ENCODE assay signal across 16 cellular contexts in the genomic region with DNA sequence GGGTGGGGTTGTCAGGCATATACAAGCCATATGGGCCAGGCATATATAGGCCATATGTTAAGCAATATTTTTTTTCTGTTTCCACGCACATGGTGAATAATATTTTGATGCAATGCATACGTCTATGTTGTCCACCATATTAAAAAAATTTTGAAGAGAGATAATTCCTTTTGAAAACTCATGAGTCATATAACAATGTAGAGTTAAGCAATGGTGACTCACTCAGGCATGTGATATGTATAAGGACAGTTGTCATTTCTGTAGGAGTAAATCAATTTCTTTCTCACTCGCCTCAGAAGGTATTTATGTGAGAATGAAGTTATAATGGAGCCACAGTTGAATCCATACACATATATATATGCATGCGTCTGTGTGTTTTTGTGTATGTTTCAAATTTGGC.
DNase-seq lines count a peak whose midpoint lies in the region; ATAC-seq and TF ChIP-seq lines count a peak whose summit lies in the region.
"Had no signal": no experiment of that assay in that cellular context is flagged by ENCODE, and none has a peak within 500 bp of the region (broad histone marks: within the 10 kb centered on the region; RNA-seq: fewer than 3 reads in every experiment).

No MANE protein-coding gene starts in this region.

- H2BK120ac ChIP-seq in trophoblast cell (ENCODE audit: insufficient read depth, low read length, poor library complexity): no peak overlapping the region

- no peak overlapping the region for H2AK5ac ChIP-seq in trophoblast cell (ENCODE audit: low read length)

- H3K9me2 ChIP-seq in GM23338 (ENCODE audit: insufficient read depth) (no peaks in the 10 kb centered on the region), PC-3 (replicated peaks; ENCODE audit: low read length) (no peaks in the 10 kb centered on the region)

- H3K9ac ChIP-seq in PC-3 (ENCODE audit: low read length) (no peak overlapping the region), trophoblast cell (ENCODE audit: low read length) (no peak overlapping the region)
- H3K9ac ChIP-seq: BLaER1 treated with 17β-estradiol and CSF1 and Interleukin-3, amounts not matched to agents 10 nM and 100 nM had no signal

- POLR2A ChIA-PET in PC-3 (lab: Charles Lee; ENCODE audit: unreplicated experiment): no interaction called here

- H3K27me3 Mint-ChIP-seq in GM23338 (ENCODE audit: insufficient read depth, low read depth, poor library complexity): no peaks in the 10 kb centered on the region
- H3K27me3 Mint-ChIP-seq: activated CD8-positive, alpha-beta memory T cell treated with anti-CD3 and anti-CD28 coated beads, Interleukin-2, amount 10 ng/mL, durations not matched to agents 7 days and 5 days had no signal

- H3K4me1 ChIP-seq in GM23338 (ENCODE audit: insufficient read depth): peaks cover 15% of the 10 kb centered on the region
- peaks cover 7% of the 10 kb centered on the region for H3K4me1 ChIP-seq in PC-3 (ENCODE audit: insufficient read depth, low read length)
- no peaks in the 10 kb centered on the region for H3K4me1 ChIP-seq in trophoblast cell (ENCODE audit: control insufficient read depth in 1 of 2, insufficient read depth in 2 of 2, low read length in 2 of 2)
- no peaks in the 10 kb centered on the region for H3K4me1 ChIP-seq in Peyer's patch
- H3K4me1 ChIP-seq: right atrium auricular region had no signal

- H2AFZ ChIP-seq in GM23338 (no peak overlapping the region), PC-3 (ENCODE audit: low read length) (no peak overlapping the region), trophoblast cell (ENCODE audit: insufficient read depth, low read length, poor library complexity) (no peak overlapping the region)

- no peak for TF ChIP-seq CTCF in GM23338 (conservative IDR thresholded peaks at IDR 0.05; ENCODE audit: low read depth in 2 of 2)
- TF ChIP-seq CTCF in PC-3 (conservative IDR thresholded peaks at IDR 0.05; ENCODE audit: low read depth, low read length): no peak
- no peak for TF ChIP-seq CTCF in epithelial cell of esophagus (IDR thresholded peaks at IDR 0.05; ENCODE audit: insufficient read depth, low read depth, low read length, missing control alignments)
- TF ChIP-seq CTCF in Peyer's patch (IDR thresholded peaks at IDR 0.05): no peak

- no peak overlapping the region for H3K18ac ChIP-seq in trophoblast cell (ENCODE audit: low read length)

- no peak overlapping the region for H3K14ac ChIP-seq in trophoblast cell (ENCODE audit: low read length)

- H3K23ac ChIP-seq in trophoblast cell (ENCODE audit: low read length): no peak overlapping the region

- H3K27ac ChIP-seq in GM23338 (ENCODE audit: low read depth): no peak overlapping the region
- H3K27ac ChIP-seq in PC-3 (ENCODE audit: low read length): no peak overlapping the region
- H3K27ac ChIP-seq in trophoblast cell (ENCODE audit: low read depth, low read length): no peak overlapping the region
- H3K27ac ChIP-seq in Peyer's patch: no peak overlapping the region
- H3K27ac ChIP-seq: right atrium auricular region had no signal

- H4K91ac ChIP-seq in trophoblast cell (ENCODE audit: low read depth, low read length): no peak overlapping the region

- no peak overlapping the region for H2BK5ac ChIP-seq in trophoblast cell (ENCODE audit: low read depth, low read length, poor library complexity)

- H3K4me3 ChIP-seq in GM23338 (no peak overlapping the region), PC-3 (ENCODE audit: low read length) (no peak overlapping the region), epithelial cell of esophagus (ENCODE audit: low read length) (no peak overlapping the region), trophoblast cell (ENCODE audit: low read depth, low read length) (no peak overlapping the region), Peyer's patch (no peak overlapping the region)
- H3K4me3 ChIP-seq: BLaER1 treated with 17β-estradiol and CSF1 and Interleukin-3, amounts not matched to agents 10 nM and 100 nM; right atrium auricular region had no signal

- no peak for TF ChIP-seq POLR2A in Peyer's patch (IDR thresholded peaks at IDR 0.05)

- H4K20me1 ChIP-seq in GM23338 (replicated peaks; ENCODE audit: insufficient read depth) (no peaks in the 10 kb centered on the region), PC-3 (ENCODE audit: low read length) (no peaks in the 10 kb centered on the region)
- H4K20me1 ChIP-seq: BLaER1 treated with 17β-estradiol and CSF1 and Interleukin-3, amounts not matched to agents 10 nM and 100 nM had no signal

- no peaks in the 10 kb centered on the region for H3K79me1 ChIP-seq in trophoblast cell (ENCODE audit: low read length)

- ATAC-seq in GM23338: no peak
- peak; percentile 51 for ATAC-seq in PC-3
- ATAC-seq in HG02852 (IDR thresholded peaks at IDR 0.05; ENCODE audit: unreplicated experiment): no peak
- no peak for ATAC-seq in HG03175 (IDR thresholded peaks at IDR 0.05; ENCODE audit: unreplicated experiment)
- ATAC-seq: activated CD8-positive, alpha-beta memory T cell treated with anti-CD3 and anti-CD28 coated beads, Interleukin-2, amount 10 ng/mL, durations not matched to agents 7 days and 5 days had no signal

- H3K36me3 ChIP-seq in GM23338 (ENCODE audit: insufficient read depth) (no peaks in the 10 kb centered on the region), PC-3 (ENCODE audit: low read depth, low read length) (no peaks in the 10 kb centered on the region), trophoblast cell (ENCODE audit: control insufficient read depth in 1 of 2, insufficient read depth in 2 of 2, low read length in 2 of 2) (no peaks in the 10 kb centered on the region), Peyer's patch (no peaks in the 10 kb centered on the region)
- H3K36me3 ChIP-seq: right atrium auricular region had no signal

- H3K4me3 Mint-ChIP-seq in GM23338: no peak overlapping the region
- H3K4me3 Mint-ChIP-seq: activated CD8-positive, alpha-beta memory T cell treated with anti-CD3 and anti-CD28 coated beads, Interleukin-2, amount 10 ng/mL, durations not matched to agents 7 days and 5 days had no signal

- H3K36me3 Mint-ChIP-seq in GM23338 (ENCODE audit: low read depth): peaks cover 8% of the 10 kb centered on the region; the same call in 1 of the 3 replicates
- H3K36me3 Mint-ChIP-seq: activated CD8-positive, alpha-beta memory T cell treated with anti-CD3 and anti-CD28 coated beads, Interleukin-2, amount 10 ng/mL, durations not matched to agents 7 days and 5 days had no signal

- CTCF ChIA-PET in PC-3 (lab: Charles Lee): no interaction called here

- peaks cover 5% of the 10 kb centered on the region; the same call in 1 of the 3 replicates for H3K9me3 Mint-ChIP-seq in GM23338

- H3K27me3 ChIP-seq in GM23338 (ENCODE audit: insufficient read depth) (no peaks in the 10 kb centered on the region), PC-3 (ENCODE audit: low read length) (0 out of 2 replicates have a peak, but pooled peaks cover 3% of the 10 kb centered on the region), trophoblast cell (ENCODE audit: insufficient read depth, low read length) (no peaks in the 10 kb centered on the region), Peyer's patch (no peaks in the 10 kb centered on the region)
- H3K27me3 ChIP-seq: BLaER1 treated with 17β-estradiol and CSF1 and Interleukin-3, amounts not matched to agents 10 nM and 100 nM; right atrium auricular region had no signal

- intact Hi-C loops in PC-3 (cut with micrococcal nuclease): no loop called here

- H3K4ac ChIP-seq in trophoblast cell (ENCODE audit: low read depth, low read length): no peak overlapping the region

- H3K27ac Mint-ChIP-seq in GM23338: peak overlapping the region; percentile 90
- H3K27ac Mint-ChIP-seq: activated CD8-positive, alpha-beta memory T cell treated with anti-CD3 and anti-CD28 coated beads, Interleukin-2, amount 10 ng/mL, durations not matched to agents 7 days and 5 days had no signal

- no peak overlapping the region for H2BK12ac ChIP-seq in trophoblast cell (ENCODE audit: low read length)

- H3K4me1 Mint-ChIP-seq in GM23338: peaks cover 44% of the 10 kb centered on the region
- H3K4me1 Mint-ChIP-seq: activated CD8-positive, alpha-beta memory T cell treated with anti-CD3 and anti-CD28 coated beads, Interleukin-2, amount 10 ng/mL, durations not matched to agents 7 days and 5 days had no signal

- H3K79me2 ChIP-seq in GM23338 (replicated peaks; ENCODE audit: insufficient read depth) (no peaks in the 10 kb centered on the region), PC-3 (ENCODE audit: low read length) (no peaks in the 10 kb centered on the region), trophoblast cell (ENCODE audit: control insufficient read depth, insufficient read depth, low read length, poor library complexity) (no peaks in the 10 kb centered on the region)

- H3K4me2 ChIP-seq in GM23338 (no peak overlapping the region), PC-3 (ENCODE audit: low read length) (0 out of 2 replicates have a peak overlapping the region, but pooled peaks have one; percentile 2), trophoblast cell (ENCODE audit: low read length) (no peak overlapping the region)

- H3K9me3 ChIP-seq in PC-3 (ENCODE audit: low read length): no peaks in the 10 kb centered on the region
- H3K9me3 ChIP-seq in trophoblast cell (ENCODE audit: insufficient read depth, low read depth, low read length): no peaks in the 10 kb centered on the region
- H3K9me3 ChIP-seq in Peyer's patch: no peaks in the 10 kb centered on the region
- H3K9me3 ChIP-seq: right atrium auricular region had no signal

- no peak overlapping the region for H4K8ac ChIP-seq in trophoblast cell (ENCODE audit: low read depth, low read length)

- H4K12ac ChIP-seq in trophoblast cell (ENCODE audit: low read depth, low read length): no peak overlapping the region

- DNase-seq in GM23338 (ENCODE audit: low spot score) (no peak), PC-3 (peak; percentile 59), epithelial cell of esophagus (ENCODE audit: low read depth) (peak; percentile 85), trophoblast cell (peak; percentile 4 to 68), Peyer's patch (no peak), amniotic stem cell (lab: John Stamatoyannopoulos, UW) (no peak)
- DNase-seq: activated CD8-positive, alpha-beta memory T cell treated with anti-CD3 and anti-CD28 coated beads, Interleukin-2, amount 10 ng/mL, durations not matched to agents 7 days and 5 days; activated effector memory CD4-positive, alpha-beta T cell treated with anti-CD3 and anti-CD28 coated beads, Interleukin-2, amount 50 U/mL, for 16 hours; DMS79; NCI-H187 treated with DMSO at 0.1 percent for 48 hours; NCI-H526; RPMI8226 had no signal

- H3F3A ChIP-seq in GM23338 (replicated peaks; ENCODE audit: low read depth) (no peaks in the 10 kb centered on the region), PC-3 (ENCODE audit: low read length, unreplicated experiment) (no peaks in the 10 kb centered on the region)

- WGBS in trophoblast cell (ENCODE audit: extremely low coverage, insufficient coverage, insufficient read length): no CpG with 5 or more reads among the region's 4 CpGs

- BruUV-seq in PC-3 (replicated peaks; lab: Mats Ljungman, UMichigan): no TSS peak

TF ChIP-seq in GM23338, 12 proteins besides CTCF, POLR2A, EP300 and RAD21 (continues in another document):
- TF ChIP-seq ZNF331 (CRISPR knock-in tag; IDR thresholded peaks at IDR 0.05; ENCODE audit: low read depth): no peak

Comparison
In these comparisons a context has a peak if more than half of its experiments do, and no peak if none do; other contexts are left out.
1. DNase-seq: peak in PC-3 (single experiment), epithelial cell of esophagus (single experiment) and trophoblast cell (2 of 2); none in GM23338 (single experiment), Peyer's patch (0 of 3) and amniotic stem cell (single experiment).